10 cellular contexts compared by ENCODE assay signal in the genomic region with DNA sequence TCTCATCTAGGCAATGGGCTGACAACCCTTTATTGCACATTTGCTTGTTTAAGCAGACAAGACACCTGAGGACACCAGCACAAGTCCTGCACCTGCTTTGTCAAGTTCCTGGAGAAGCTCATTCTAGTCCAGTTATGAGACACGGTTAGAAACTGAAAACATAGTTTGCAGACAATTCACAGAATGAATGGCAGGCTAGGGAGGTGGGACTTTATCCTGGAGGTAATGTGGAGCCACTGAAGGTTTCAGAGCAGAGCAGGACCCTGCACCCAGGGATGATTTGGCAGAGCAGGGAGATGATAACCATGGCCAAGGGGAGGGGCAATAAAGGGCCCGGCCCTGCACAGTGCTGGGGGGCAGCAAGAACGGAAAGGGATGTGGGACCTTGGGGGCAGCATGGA. TPM values are rescaled to one million over a fixed set of nuclear protein-coding genes. Genes with fewer than 3 reads are reported as not detected.
DNase-seq lines count a peak whose midpoint lies in the region; ATAC-seq, FAIRE-seq and TF ChIP-seq lines count a peak whose summit lies in the region.
"Had no signal": no experiment of that assay in that cellular context is flagged by ENCODE, and none has a peak within 500 bp of the region (broad histone marks: within the 10 kb centered on the region; RNA-seq: fewer than 3 reads in every experiment).

No MANE protein-coding gene starts in this region.

- peak; percentile 34 for ATAC-seq in GM19463 (IDR thresholded peaks at IDR 0.05; ENCODE audit: unreplicated experiment)
- peak; percentile 40 for ATAC-seq in HG03159 (IDR thresholded peaks at IDR 0.05; ENCODE audit: unreplicated experiment)
- ATAC-seq in left colon: no peak

- H3K36me3 ChIP-seq in esophagus (ENCODE audit: control insufficient read depth in 2 of 2, insufficient read depth in 2 of 2, low read length in 1 of 2) (peaks cover 6 to 23% of the 10 kb centered on the region in 2 donors), BE2C (peaks cover 28% of the 10 kb centered on the region)

- H3K4me3 Mint-ChIP-seq in activated CD4-positive, alpha-beta T cell treated with anti-CD3 and anti-CD28 coated beads, Interleukin-2, amount 10 ng/mL, durations not matched to agents 7 days and 5 days: no peak overlapping the region

- peaks cover 13% of the 10 kb centered on the region for H3K4me1 Mint-ChIP-seq in activated CD4-positive, alpha-beta T cell treated with anti-CD3 and anti-CD28 coated beads, Interleukin-2, amount 10 ng/mL, durations not matched to agents 7 days and 5 days

- intact Hi-C loops in left colon (cut with DNase I, micrococcal nuclease): no loop called here

- WGBS in esophagus, 2 donors: 42 to 46% methylated on average over 3 of the region's 3 CpGs

- H3K4me1 ChIP-seq in esophagus (ENCODE audit: control insufficient read depth in 2 of 2, insufficient read depth in 2 of 2, low read length in 1 of 2) (peaks cover 17 to 26% of the 10 kb centered on the region in 2 donors), BE2C (no peaks in the 10 kb centered on the region)

- peak overlapping the region; percentile 73 to 94 for H3K27ac ChIP-seq in esophagus (ENCODE audit: low read depth in 2 of 2, low read length in 1 of 2)

- H3K27me3 ChIP-seq in esophagus (ENCODE audit: control insufficient read depth in 1 of 2, insufficient read depth in 2 of 2, low read length in 2 of 2) (no peaks in the 10 kb centered on the region), BE2C (no peaks in the 10 kb centered on the region)

- no peak for TF ChIP-seq CTCF in BE2C (IDR thresholded peaks at IDR 0.05; ENCODE audit: low read depth, low read length)

- no peaks in the 10 kb centered on the region for H3K9me3 ChIP-seq in esophagus (ENCODE audit: control insufficient read depth in 2 of 2, insufficient read depth in 1 of 2, low read depth in 1 of 2, low read length in 1 of 2)
- H3K9me3 ChIP-seq in BE2C: no peaks in the 10 kb centered on the region

- H3K27ac Mint-ChIP-seq in activated CD4-positive, alpha-beta T cell treated with anti-CD3 and anti-CD28 coated beads, Interleukin-2, amount 10 ng/mL, durations not matched to agents 7 days and 5 days: no peak overlapping the region

- POLR2A ChIA-PET in activated CD4-positive, alpha-beta T cell treated with anti-CD3 and anti-CD28 coated beads, Interleukin-2, amount 10 ng/mL, durations not matched to agents 7 days and 5 days (lab: Charles Lee): no interaction called here

- TF ChIP-seq POLR2A in GM12891 (IDR thresholded peaks at IDR 0.05; ENCODE audit: low read depth, low read length): no peak

- H3K27me3 Mint-ChIP-seq in activated CD4-positive, alpha-beta T cell treated with anti-CD3 and anti-CD28 coated beads, Interleukin-2, amount 10 ng/mL, durations not matched to agents 7 days and 5 days: no peaks in the 10 kb centered on the region

- no peak overlapping the region for H3K4me3 ChIP-seq in esophagus (ENCODE audit: low read depth in 1 of 2, low read length in 2 of 2)
- no peak overlapping the region for H3K4me3 ChIP-seq in BE2C (ENCODE audit: low read depth, low read length)

- no peak for FAIRE-seq in GM12891 (lab: Jason Lieb, UNC)

- DNase-seq in GM12891 (ENCODE audit: insufficient read length, low spot score) (peak; percentile 35), NCI-H1930 (lab: John Stamatoyannopoulos, UW) (no peak), BE2C (no peak), left colon (no peak)
- DNase-seq in activated CD4-positive, alpha-beta T cell treated with anti-CD3 and anti-CD28 coated beads, Interleukin-2, amount 10 ng/mL, durations not matched to agents 7 days and 5 days: no peak
- DNase-seq: cortex of kidney, GDM1 had no signal

- H3K36me3 Mint-ChIP-seq in activated CD4-positive, alpha-beta T cell treated with anti-CD3 and anti-CD28 coated beads, Interleukin-2, amount 10 ng/mL, durations not matched to agents 7 days and 5 days (ENCODE audit: low read depth): no peaks in the 10 kb centered on the region

- H3K9me3 Mint-ChIP-seq in activated CD4-positive, alpha-beta T cell treated with anti-CD3 and anti-CD28 coated beads, Interleukin-2, amount 10 ng/mL, durations not matched to agents 7 days and 5 days: no peaks in the 10 kb centered on the region

- CTCF ChIA-PET in activated CD4-positive, alpha-beta T cell treated with anti-CD3 and anti-CD28 coated beads, Interleukin-2, amount 10 ng/mL, durations not matched to agents 7 days and 5 days (lab: Charles Lee): interaction anchor here (1.2 kb wide), 1 partner anchor 133 kb away, joined by 3 read pairs; no protein-coding TSS in a partner anchor

TF ChIP-seq in GM12891, 5 proteins besides CTCF, POLR2A, EP300 and RAD21:
- TF ChIP-seq POLR2AphosphoS5 (IDR thresholded peaks at IDR 0.05; ENCODE audit: low read depth, low read length) (no peak), PAX5 (IDR thresholded peaks at IDR 0.05; ENCODE audit: insufficient read depth, low read length, severe bottlenecking) (no peak), POU2F2 (IDR thresholded peaks at IDR 0.05; ENCODE audit: low read depth, low read length) (no peak), SPI1 (IDR thresholded peaks at IDR 0.05; ENCODE audit: low read depth, low read length) (no peak), TAF1 (IDR thresholded peaks at IDR 0.05; ENCODE audit: low read depth, low read length) (no peak)

RNA-seq across cellular contexts. Expression of a gene that starts 50.7 kb away (rescaled TPM):
- polyA plus RNA-seq in GM12891 (2012; ENCODE audit: low read depth, missing spikeins): 6.9 TPM
- 1 to 10 TPM; 3.5 to 5.7 TPM for polyA plus RNA-seq in esophagus
- 6.5 TPM for polyA plus RNA-seq in BE2C (2012; ENCODE audit: insufficient read depth, insufficient read length, low read depth)
- total RNA-seq in activated CD4-positive, alpha-beta T cell treated with anti-CD3 and anti-CD28 coated beads, Interleukin-2, amount 10 ng/mL, durations not matched to agents 7 days and 5 days: 10 to 100 TPM; 30.5 to 36.8 TPM
- total RNA-seq in left colon: 10 to 100 TPM; 19.8 to 23.4 TPM
